In the genomic region with DNA sequence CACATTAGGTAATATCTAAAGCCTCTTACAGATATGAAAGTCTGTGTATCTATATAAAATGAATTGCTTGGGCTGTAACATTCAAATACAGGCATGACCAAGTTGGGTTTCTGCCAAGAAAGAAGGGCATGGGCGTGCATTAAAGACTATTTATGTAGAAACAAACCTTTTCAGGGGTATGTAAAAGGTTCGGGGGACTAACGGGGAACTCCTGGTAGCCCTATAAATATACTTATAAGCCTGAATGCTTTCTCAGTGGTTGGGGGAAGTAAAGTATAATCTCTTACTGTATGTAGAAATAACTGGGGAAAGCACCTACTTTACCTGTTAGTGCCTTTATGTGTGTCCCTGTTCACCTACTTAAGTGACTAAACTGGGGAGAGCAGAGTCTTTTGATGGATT, we compare ENCODE assay signal across 8 cellular contexts.
DNase-seq lines count a peak whose midpoint lies in the region; ATAC-seq and TF ChIP-seq lines count a peak whose summit lies in the region.

No MANE protein-coding gene starts in this region.

- intact Hi-C loops in mucosa of descending colon (cut with DNase I, micrococcal nuclease), result no loop called here
- intact Hi-C loops in adrenal gland (cut with DNase I), result loop anchor here in 1 of 2 donors (10.0 kb wide), 1 partner anchor 287 kb away; no protein-coding TSS in a partner anchor

- no peak for TF ChIP-seq POLR2A in adrenal gland (IDR thresholded peaks at IDR 0.05)

- H3K27me3 ChIP-seq in adrenal gland, result no peaks in the 10 kb centered on the region

- WGBS in adrenal gland, 4 donors, result 94 to 99% (median 96%) methylated on average over 3 of the region's 3 CpGs

- H3K4me3 ChIP-seq in mucosa of descending colon (no peak overlapping the region), adrenal gland (no peak overlapping the region)

- no peak for TF ChIP-seq CTCF in mucosa of descending colon (IDR thresholded peaks at IDR 0.05)
- no peak for TF ChIP-seq CTCF in adrenal gland (IDR thresholded peaks at IDR 0.05)

- no peak overlapping the region for H3K27ac ChIP-seq in adrenal gland

- DNase-seq in mucosa of descending colon (peak in 1 of 3 donors; percentile 80), NCI-H1092 (lab: John Stamatoyannopoulos, UW) (no peak), glomerular visceral epithelial cell (ENCODE audit: extremely low spot score) (no peak), HCEC 1CT (no peak), adrenal gland (no peak)

- ATAC-seq in GM18858 (IDR thresholded peaks at IDR 0.05; ENCODE audit: unreplicated experiment) (peak; percentile 100), GM21526 (IDR thresholded peaks at IDR 0.05; ENCODE audit: low FRiP score, unreplicated experiment) (peak; percentile 96), HG03378 (IDR thresholded peaks at IDR 0.05; ENCODE audit: unreplicated experiment) (peak; percentile 99), mucosa of descending colon (peak; percentile 82)

- no peaks in the 10 kb centered on the region for H3K9me3 ChIP-seq in mucosa of descending colon
- no peaks in the 10 kb centered on the region for H3K9me3 ChIP-seq in adrenal gland (replicated peaks in 1 of 3)

- peaks cover 22% of the 10 kb centered on the region for H3K4me1 ChIP-seq in mucosa of descending colon (ENCODE audit: low read depth)
- peaks cover 3 to 5% of the 10 kb centered on the region in 2 donors for H3K4me1 ChIP-seq in adrenal gland (replicated peaks in 1 of 2)

- H3K36me3 ChIP-seq in mucosa of descending colon (ENCODE audit: low read depth), result no peaks in the 10 kb centered on the region
- no peaks in the 10 kb centered on the region for H3K36me3 ChIP-seq in adrenal gland (replicated peaks in 1 of 2)
